ENCODE assay signal across 22 cellular contexts in genomic region chr15:78233496-78233895, GRCh38. TPM values are rescaled to one million over a fixed set of nuclear protein-coding genes. Genes with fewer than 3 reads are reported as not detected.
DNase-seq lines count a peak whose midpoint lies in the region; TF ChIP-seq lines count a peak whose summit lies in the region.
"Had no signal": no experiment of that assay in that cellular context is flagged by ENCODE, and none has a peak within 500 bp of the region (broad histone marks: within the 10 kb centered on the region; RNA-seq: fewer than 3 reads in every experiment).

No MANE protein-coding gene starts in this region.

- peaks cover 3% of the 10 kb centered on the region; the same call in 1 of the 2 replicates for H3K27me3 Mint-ChIP-seq in H9 (ENCODE audit: low read depth)
- H3K27me3 Mint-ChIP-seq: CD4-positive, alpha-beta T cell had no signal

- H3K9ac ChIP-seq in H9 (ENCODE audit: extremely low read depth, insufficient read length, low read length) (no peak overlapping the region), colonic mucosa (ENCODE audit: low read depth in 2 of 2, low read length in 2 of 2) (no peak overlapping the region)

- TF ChIP-seq CTCF in H9 (conservative IDR thresholded peaks at IDR 0.05) (no peak), spleen (IDR thresholded peaks at IDR 0.05 in 8 of 11, conservative IDR thresholded peaks at IDR 0.05 in 3 of 11) (no peak), colonic mucosa (IDR thresholded peaks at IDR 0.05) (no peak)

- H3K27me3 ChIP-seq in H9 (ENCODE audit: insufficient read depth, low read length): no peaks in the 10 kb centered on the region
- peaks cover 0 to 20% (median 0%) of the 10 kb centered on the region in 7 donors for H3K27me3 ChIP-seq in spleen (replicated peaks in 1 of 7)
- no peaks in the 10 kb centered on the region for H3K27me3 ChIP-seq in colonic mucosa
- H3K27me3 ChIP-seq: BE2C had no signal

- DNase-seq in H9: no peak
- DNase-seq in caudate nucleus (lab: John Stamatoyannopoulos, UW): no peak
- peak; percentile 51 for DNase-seq in mesenteric fat pad (ENCODE audit: low spot score)
- peak; percentile 34 for DNase-seq in spleen
- DNase-seq in colonic mucosa: no peak
- DNase-seq in putamen (ENCODE audit: low spot score): no peak
- DNase-seq in COLO668 (lab: John Stamatoyannopoulos, UW; ENCODE audit: unreplicated experiment): no peak
- DNase-seq: BE2C; CD4-positive, alpha-beta T cell; DND-41; Karpas-422; NCI-H1417; NCI-H1694 treated with DMSO at 0.1 percent for 48 hours; NCI-H2081 treated with DMSO at 0.1 percent for 48 hours; NCI-H2171 treated with DMSO at 0.1 percent for 48 hours; NCI-H446 treated with DMSO at 0.1 percent for 48 hours; NCI-H526 treated with DMSO at 0.1 percent for 48 hours; SHP77 treated with DMSO at 0.1 percent for 48 hours had no signal

- no peak overlapping the region for H3K23ac ChIP-seq in H9 (ENCODE audit: insufficient read length, low read depth, low read length)

- H4K8ac ChIP-seq in H9 (replicated peaks; ENCODE audit: insufficient read length, low read depth, low read length): peak overlapping the region; percentile 6

- H2BK120ac ChIP-seq in H9 (ENCODE audit: low read depth, low read length, poor library complexity, severe bottlenecking): no peak overlapping the region

- H3K27ac ChIP-seq in H9 (ENCODE audit: insufficient read length, low read depth, low read length): no peak overlapping the region
- H3K27ac ChIP-seq in caudate nucleus (ENCODE audit: low read depth, low read length): peak overlapping the region; percentile 85
- no peak overlapping the region for H3K27ac ChIP-seq in spleen
- H3K27ac ChIP-seq in colonic mucosa: no peak overlapping the region
- H3K27ac ChIP-seq: SK-N-MC had no signal

- no peaks in the 10 kb centered on the region; a peak in 1 of 5 replicates for H3K9me3 Mint-ChIP-seq in H9
- H3K9me3 Mint-ChIP-seq: CD4-positive, alpha-beta T cell; IgD-negative memory B cell had no signal

- H4K91ac ChIP-seq in H9 (ENCODE audit: insufficient read length, low read depth, low read length): no peak overlapping the region

- TF ChIP-seq POLR2A in spleen (IDR thresholded peaks at IDR 0.05): no peak

- no peak overlapping the region; the same call in 1 of the 2 replicates for H3K14ac ChIP-seq in H9 (ENCODE audit: insufficient read depth, low read length)

- peaks cover 23 to 29% of the 10 kb centered on the region in 2 experiments for H3K4me1 Mint-ChIP-seq in H9
- H3K4me1 Mint-ChIP-seq: IgD-negative memory B cell had no signal

- H3K4me1 ChIP-seq in H9 (ENCODE audit: insufficient read depth, low read length) (peaks cover 4% of the 10 kb centered on the region; the same call in 1 of the 2 replicates), spleen (no peaks in the 10 kb centered on the region), colonic mucosa (no peaks in the 10 kb centered on the region)
- H3K4me1 ChIP-seq: BE2C had no signal

- H3K4me2 ChIP-seq in H9 (ENCODE audit: insufficient read depth, insufficient read length, low read length): no peak overlapping the region

- no peak overlapping the region for H2BK5ac ChIP-seq in H9 (ENCODE audit: insufficient read length, low read length)

- H4K20me1 ChIP-seq in H9 (ENCODE audit: control insufficient read depth, insufficient read depth, insufficient read length): no peaks in the 10 kb centered on the region

- H3K27ac Mint-ChIP-seq in H9: no peak overlapping the region
- H3K27ac Mint-ChIP-seq: CD4-positive, alpha-beta T cell; IgD-negative memory B cell had no signal

- H3T11ph ChIP-seq in H9 (ENCODE audit: low read length): no peak overlapping the region

- no peaks in the 10 kb centered on the region for H3K9me3 ChIP-seq in H9 (ENCODE audit: control insufficient read depth, low read depth, low read length)
- H3K9me3 ChIP-seq in spleen: no peaks in the 10 kb centered on the region
- H3K9me3 ChIP-seq in colonic mucosa: no peaks in the 10 kb centered on the region
- H3K9me3 ChIP-seq: BE2C had no signal

- intact Hi-C loops in spleen (cut with DNase I; ENCODE audit: low total_unique reads) (no loop called here), colonic mucosa (cut with DNase I) (no loop called here)

- H3K36me3 ChIP-seq in spleen: no peaks in the 10 kb centered on the region
- H3K36me3 ChIP-seq in colonic mucosa: no peaks in the 10 kb centered on the region
- H3K36me3 ChIP-seq: BE2C had no signal

- H2BK12ac ChIP-seq in H9 (ENCODE audit: insufficient read length, low read depth, low read length): no peak overlapping the region

- no peak overlapping the region for H2AK5ac ChIP-seq in H9 (ENCODE audit: insufficient read length, low read length)

- H2AFZ ChIP-seq in H9 (ENCODE audit: low read length): no peak overlapping the region

- no peak overlapping the region; a peak in 1 of 5 replicates for H3K4me3 Mint-ChIP-seq in H9
- H3K4me3 Mint-ChIP-seq: CD4-positive, alpha-beta T cell; IgD-negative memory B cell had no signal

- H2BK15ac ChIP-seq in H9 (ENCODE audit: low read depth, low read length): no peak overlapping the region

- no peaks in the 10 kb centered on the region for H3K23me2 ChIP-seq in H9 (ENCODE audit: insufficient read length, low read depth, low read length, poor library complexity, severe bottlenecking)

- H3K36me3 Mint-ChIP-seq in H9 (ENCODE audit: insufficient read depth in 1 of 3, low read depth in 3 of 3): no peaks in the 10 kb centered on the region; a peak in 1 of 7 replicates
- H3K36me3 Mint-ChIP-seq: IgD-negative memory B cell had no signal

- no peak overlapping the region for H4K5ac ChIP-seq in H9 (ENCODE audit: insufficient read length, low read depth, low read length)

- no peak overlapping the region for H3K56ac ChIP-seq in H9 (ENCODE audit: insufficient read length, low read depth, low read length)

- H3K79me2 ChIP-seq in H9 (ENCODE audit: insufficient read depth, low read length): no peaks in the 10 kb centered on the region

- H3K18ac ChIP-seq in H9 (ENCODE audit: insufficient read length, low read depth, low read length): no peak overlapping the region

- H2BK20ac ChIP-seq in H9 (ENCODE audit: low read depth, low read length, poor library complexity, severe bottlenecking): no peak overlapping the region

- no CpG with 5 or more reads among the region's 11 CpGs for WGBS in H9 (ENCODE audit: extremely low coverage, insufficient read length, low lambda C conversion rate)
- 69 to 75% (median 71%) methylated on average over 11 of the region's 11 CpGs for WGBS in spleen, 5 donors

- no peak overlapping the region for H3K4ac ChIP-seq in H9 (ENCODE audit: low read depth, low read length)

- no peak overlapping the region for H3K4me3 ChIP-seq in spleen
- no peak overlapping the region for H3K4me3 ChIP-seq in colonic mucosa
- H3K4me3 ChIP-seq: SK-N-MC had no signal

- H3K79me1 ChIP-seq in H9 (ENCODE audit: insufficient read depth, low read depth, low read length, poor library complexity, severe bottlenecking): no peaks in the 10 kb centered on the region

RNA-seq across cellular contexts. Expression of gene ACSBG1, which starts 0.9 kb away (rescaled TPM):
- total RNA-seq in H9 (2021) (2.2 and 3.2 TPM in 2 replicates), mesenteric fat pad (not detected), spleen (under 1 TPM in 3 of 7 donors, not detected in 4; 0.16 to 0.26 (median 0.23) TPM), colonic mucosa (under 1 TPM; 0.58 to 0.59 TPM)
- polyA plus RNA-seq in spleen: under 1 TPM; 0.19 to 0.33 (median 0.28) TPM
- total RNA-seq: M059J had no signal
- polyA plus RNA-seq: IgD-negative memory B cell had no signal

RNA-seq across cellular contexts. Expression of gene DNAJA4, which starts 30.9 kb away (rescaled TPM):
- total RNA-seq in H9 (2021) (0.13 and 0.35 TPM in 2 replicates), mesenteric fat pad (21.4 TPM), spleen (10 to 100 TPM; 12.7 to 51.7 (median 18.1) TPM), colonic mucosa (10 to 100 TPM; 42.6 to 54.5 TPM)
- polyA plus RNA-seq in spleen: 10 to 100 TPM in 1 of 3 donors, 1 to 10 TPM in 2; 6.0 to 10.5 (median 7.2) TPM
- total RNA-seq: H4 had no signal

Comparison
In these comparisons a context has a peak if more than half of its experiments do, and no peak if none do; other contexts are left out.
1. DNase-seq: peak in mesenteric fat pad (single experiment) and spleen (single experiment); none in H9 (single experiment), caudate nucleus (0 of 61), colonic mucosa (single experiment), putamen (single experiment) and COLO668 (single experiment).
2. RNA of gene DNAJA4, which starts 30.9 kb away (total RNA-seq): 42.6 to 54.5 TPM in colonic mucosa, 21.4 TPM in mesenteric fat pad (single experiment) and 12.7 to 51.7 TPM in spleen; 0.13 to 0.35 TPM in H9; every median in the first group is over 10 times any median in the second.